ENCODE assay signal across 10 cellular contexts in genomic region chr6:136923116-136923953, GRCh38. TPM values are rescaled to one million over a fixed set of nuclear protein-coding genes. Genes with fewer than 3 reads are reported as not detected.
DNase-seq lines count a peak whose midpoint lies in the region; ATAC-seq, FAIRE-seq and TF ChIP-seq lines count a peak whose summit lies in the region.
"Had no signal": no experiment of that assay in that cellular context is flagged by ENCODE, and none has a peak within 500 bp of the region (broad histone marks: within the 10 kb centered on the region; RNA-seq: fewer than 3 reads in every experiment).

No MANE protein-coding gene starts in this region.

- H3K4me3 Mint-ChIP-seq in activated CD4-positive, alpha-beta T cell treated with anti-CD3 and anti-CD28 coated beads, Interleukin-2, amount 10 ng/mL, durations not matched to agents 7 days and 5 days: peak overlapping the region; percentile 38

- CTCF ChIA-PET in activated CD4-positive, alpha-beta T cell treated with anti-CD3 and anti-CD28 coated beads, Interleukin-2, amount 10 ng/mL, durations not matched to agents 7 days and 5 days (lab: Charles Lee): interaction anchor here (1.1 kb wide), 1 partner anchor 131 kb away, joined by 3 read pairs; the partner anchor contains the start of gene MAP3K5

- no peak for FAIRE-seq in GM12892 (lab: Jason Lieb, UNC)

- H3K27ac Mint-ChIP-seq in activated CD4-positive, alpha-beta T cell treated with anti-CD3 and anti-CD28 coated beads, Interleukin-2, amount 10 ng/mL, durations not matched to agents 7 days and 5 days: no peak overlapping the region

- peaks cover 29% of the 10 kb centered on the region for H3K4me1 Mint-ChIP-seq in activated CD4-positive, alpha-beta T cell treated with anti-CD3 and anti-CD28 coated beads, Interleukin-2, amount 10 ng/mL, durations not matched to agents 7 days and 5 days

- POLR2A ChIA-PET in activated CD4-positive, alpha-beta T cell treated with anti-CD3 and anti-CD28 coated beads, Interleukin-2, amount 10 ng/mL, durations not matched to agents 7 days and 5 days (lab: Charles Lee): no interaction called here

- ATAC-seq in HG02642 (IDR thresholded peaks at IDR 0.05; ENCODE audit: poor library complexity, unreplicated experiment): no peak

- no peaks in the 10 kb centered on the region for H3K36me3 Mint-ChIP-seq in activated CD4-positive, alpha-beta T cell treated with anti-CD3 and anti-CD28 coated beads, Interleukin-2, amount 10 ng/mL, durations not matched to agents 7 days and 5 days (ENCODE audit: low read depth)

- peak; percentile 58 to 76 for DNase-seq in NCI-H2081 (lab: John Stamatoyannopoulos, UW)
- no peak for DNase-seq in NCI-H2081 treated with DMSO at 0.1 percent for 48 hours (lab: John Stamatoyannopoulos, UW)
- no peak for DNase-seq in activated CD4-positive, alpha-beta T cell treated with anti-CD3 and anti-CD28 coated beads, Interleukin-2, amount 10 ng/mL, durations not matched to agents 7 days and 5 days
- DNase-seq in erythroblast (lab: John Stamatoyannopoulos, UW): peak; percentile 22 to 31
- DNase-seq in stimulated activated CD8-positive, alpha-beta memory T cell treated with anti-CD3 and anti-CD28 coated beads, Interleukin-4, amount 100 ng/mL, for 48 hours: peak; percentile 39
- no peak for DNase-seq in GM12892 (ENCODE audit: insufficient read length)
- no peak for DNase-seq in DMS79 (lab: John Stamatoyannopoulos, UW)

- H3K27me3 Mint-ChIP-seq in activated CD4-positive, alpha-beta T cell treated with anti-CD3 and anti-CD28 coated beads, Interleukin-2, amount 10 ng/mL, durations not matched to agents 7 days and 5 days: peaks cover 66% of the 10 kb centered on the region

- TF ChIP-seq POLR2A in erythroblast (IDR thresholded peaks at IDR 0.05; ENCODE audit: low read length) (no peak), GM12892 (IDR thresholded peaks at IDR 0.05; ENCODE audit: low read depth, low read length) (no peak)

- H3K9me3 Mint-ChIP-seq in activated CD4-positive, alpha-beta T cell treated with anti-CD3 and anti-CD28 coated beads, Interleukin-2, amount 10 ng/mL, durations not matched to agents 7 days and 5 days: no peaks in the 10 kb centered on the region

RNA-seq across cellular contexts. Expression of gene SLC35D3, which starts 1.2 kb away (rescaled TPM):
- total RNA-seq in activated CD4-positive, alpha-beta T cell treated with anti-CD3 and anti-CD28 coated beads, Interleukin-2, amount 10 ng/mL, durations not matched to agents 7 days and 5 days: not detected
- not detected for polyA plus RNA-seq in GM12892 (2012; ENCODE audit: missing spikeins)
- total RNA-seq: glomerular endothelial cell, H4 had no signal

Comparison
In these comparisons a context has a peak if more than half of its experiments do, and no peak if none do; other contexts are left out.
1. DNase-seq: peak in NCI-H2081 (2 of 2), erythroblast (2 of 2) and stimulated activated CD8-positive, alpha-beta memory T cell treated with anti-CD3 and anti-CD28 coated beads, Interleukin-4, amount 100 ng/mL, for 48 hours (single experiment); none in NCI-H2081 treated with DMSO at 0.1 percent for 48 hours (single experiment), activated CD4-positive, alpha-beta T cell treated with anti-CD3 and anti-CD28 coated beads, Interleukin-2, amount 10 ng/mL, durations not matched to agents 7 days and 5 days (single experiment), GM12892 (single experiment) and DMS79 (single experiment).